In genomic region chr6:1324926-1325325, GRCh38 we compare ENCODE assay signal across 1 cellular context.
TF ChIP-seq lines count a peak whose summit lies in the region.

No MANE protein-coding gene starts in this region.

TF ChIP-seq in IMR-90, 13 proteins besides CTCF, POLR2A, EP300 and RAD21:
- TF ChIP-seq USF2 (IDR thresholded peaks at IDR 0.05; ENCODE audit: low read depth, low read length) (no peak), BHLHE40 (IDR thresholded peaks at IDR 0.05; ENCODE audit: low read depth, low read length) (peak; percentile 31; the same call in 1 of the 2 replicates), MAFK (IDR thresholded peaks at IDR 0.05; ENCODE audit: low read depth, low read length) (peak; percentile 37; the same call in 1 of the 2 replicates), CEBPB (IDR thresholded peaks at IDR 0.05; ENCODE audit: low read depth, low read length) (peak; percentile 49; the same call in 1 of the 2 replicates)
TF ChIP-seq in IMR-90: peak in this region for 3.
